In genomic region chr12:19212245-19212644, GRCh38 we compare ENCODE assay signal across 8 cellular contexts.
"Had no signal": no experiment of that assay in that cellular context is flagged by ENCODE, and none has a peak within 500 bp of the region (broad histone marks: within the 10 kb centered on the region; RNA-seq: fewer than 3 reads in every experiment).

No MANE protein-coding gene starts in this region.

- H3K4me3 ChIP-seq: GM23248, K562 had no signal

- DNase-seq: GM23248, GOT3, H7, HCEC 1CT, IMR-90, KG1 had no signal

- H3K9ac ChIP-seq: GM23248 had no signal

- H2AFZ ChIP-seq: GM23248 had no signal

- H3K27ac ChIP-seq: GM23248, HL-60 had no signal
